1 cellular context compared by ENCODE assay signal in the genomic region with DNA sequence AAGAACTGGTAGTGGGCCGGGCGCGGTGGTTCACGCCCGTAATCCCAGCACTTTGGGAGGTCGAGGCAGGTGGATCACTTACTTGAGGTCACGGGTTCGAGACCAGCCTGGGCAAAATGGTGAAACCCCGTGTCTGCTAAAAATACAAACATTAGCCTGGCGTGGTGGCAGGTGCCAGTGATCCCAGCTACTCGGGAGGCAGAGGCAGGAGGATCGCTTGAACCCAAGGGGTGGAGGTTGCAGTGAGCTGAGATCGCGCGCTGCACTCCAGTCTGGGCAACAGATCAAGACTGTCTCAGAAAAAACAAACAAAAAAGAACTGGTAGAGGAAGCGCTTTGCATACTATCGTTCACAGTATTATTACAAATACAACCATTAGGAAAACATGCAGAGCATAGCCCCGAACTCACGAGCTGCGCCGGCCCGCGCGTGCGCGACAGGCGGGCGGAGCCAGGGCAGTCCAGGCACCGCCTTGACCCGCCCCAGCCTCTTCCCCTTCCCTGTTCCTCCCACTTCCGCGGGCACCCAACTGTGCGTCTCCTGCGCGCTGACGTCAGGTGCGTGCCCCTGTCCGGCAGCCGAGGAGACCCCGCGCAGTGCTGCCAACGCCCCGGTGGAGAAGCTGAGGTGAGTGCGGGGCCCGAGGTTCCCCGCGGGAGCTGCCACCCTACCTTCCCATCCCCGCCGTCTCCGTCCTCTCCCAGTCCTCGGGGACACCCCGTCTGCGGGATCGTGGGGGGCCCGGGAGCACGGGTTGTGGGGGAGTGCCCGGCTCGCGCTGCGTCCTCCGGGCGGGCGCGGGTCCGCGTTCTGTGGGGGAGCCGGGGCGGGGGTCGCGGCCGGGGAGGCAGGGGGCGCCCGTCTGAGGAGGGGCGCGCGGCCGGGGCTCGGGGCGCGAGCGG.
A peak's percentile ranks its signal among the peaks of the same experiment; 100 is the strongest.
TF ChIP-seq lines count a peak whose summit lies in the region.

CDC42 (plus strand) TSS at position 595 of the 903 bp plus-strand sequence. CDS start 25,770 bp downstream, outside the sequence.

TF ChIP-seq in K562, 482 proteins besides CTCF, POLR2A, EP300 and RAD21 (continued from another document and continues in another):
- peak; percentile 50; the same call in 1 of the 2 replicates for TF ChIP-seq ZBTB40 (IDR thresholded peaks at IDR 0.05)
- no peak for TF ChIP-seq ZBTB40 (CRISPR knock-in tag; IDR thresholded peaks at IDR 0.05)
- no peak for TF ChIP-seq ZNF507 (tag; conservative IDR thresholded peaks at IDR 0.05)
- no peak for TF ChIP-seq MTA1 (IDR thresholded peaks at IDR 0.05; ENCODE audit: borderline replicate concordance)
- TF ChIP-seq MYBL2 (IDR thresholded peaks at IDR 0.05; ENCODE audit: low read depth), result no peak
- TF ChIP-seq MYBL2 (CRISPR knock-in tag; IDR thresholded peaks at IDR 0.05; ENCODE audit: borderline replicate concordance), result no peak
- TF ChIP-seq, protein P1, sequence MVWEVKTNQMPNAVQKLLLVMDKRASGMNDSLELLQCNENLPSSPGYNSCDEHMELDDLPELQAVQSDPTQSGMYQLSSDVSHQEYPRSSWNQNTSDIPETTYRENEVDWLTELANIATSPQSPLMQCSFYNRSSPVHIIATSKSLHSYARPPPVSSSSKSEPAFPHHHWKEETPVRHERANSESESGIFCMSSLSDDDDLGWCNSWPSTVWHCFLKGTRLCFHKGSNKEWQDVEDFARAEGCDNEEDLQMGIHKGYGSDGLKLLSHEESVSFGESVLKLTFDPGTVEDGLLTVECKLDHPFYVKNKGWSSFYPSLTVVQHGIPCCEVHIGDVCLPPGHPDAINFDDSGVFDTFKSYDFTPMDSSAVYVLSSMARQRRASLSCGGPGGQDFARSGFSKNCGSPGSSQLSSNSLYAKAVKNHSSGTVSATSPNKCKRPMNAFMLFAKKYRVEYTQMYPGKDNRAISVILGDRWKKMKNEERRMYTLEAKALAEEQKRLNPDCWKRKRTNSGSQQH (CRISPR knock-in tag; IDR thresholded peaks at IDR 0.05), result peak; percentile 79; the same call in 1 of the 2 replicates
- no peak for TF ChIP-seq ZNF583 (CRISPR knock-in tag; IDR thresholded peaks at IDR 0.05)
- no peak for TF ChIP-seq ZNF277 (CRISPR knock-in tag; IDR thresholded peaks at IDR 0.05; ENCODE audit: borderline replicate concordance)
- TF ChIP-seq SNIP1 (IDR thresholded peaks at IDR 0.05; ENCODE audit: low read depth), result no peak
- TF ChIP-seq GABPA (tag; conservative IDR thresholded peaks at IDR 0.05; ENCODE audit: low read depth), result peak; percentile 71
- TF ChIP-seq FOXK2 (conservative IDR thresholded peaks at IDR 0.05 in 1 of 2, IDR thresholded peaks at IDR 0.05 in 1 of 2; ENCODE audit: low read depth in 2 of 2), result peak; percentile 70 to 83
- TF ChIP-seq NR1H2 (CRISPR knock-in tag; IDR thresholded peaks at IDR 0.05), result no peak
- peak; percentile 86 for TF ChIP-seq RB1 (IDR thresholded peaks at IDR 0.05; ENCODE audit: low read depth)
- no peak for TF ChIP-seq RFX5 (IDR thresholded peaks at IDR 0.05; ENCODE audit: low read depth, low read length)
- no peak for TF ChIP-seq ZNF830 (CRISPR knock-in tag; IDR thresholded peaks at IDR 0.05)
- TF ChIP-seq ZNF57 (CRISPR knock-in tag; IDR thresholded peaks at IDR 0.05), result 0 out of 2 replicates have a peak, but pooled peaks have one; percentile 26
- no peak for TF ChIP-seq HEY1 (CRISPR knock-in tag; IDR thresholded peaks at IDR 0.05; ENCODE audit: borderline replicate concordance)
- no peak for TF ChIP-seq STAG1 (CRISPR knock-in tag; IDR thresholded peaks at IDR 0.05; ENCODE audit: borderline replicate concordance)
- TF ChIP-seq KLF16 (IDR thresholded peaks at IDR 0.05), result no peak
- TF ChIP-seq ZNF12 (CRISPR knock-in tag; IDR thresholded peaks at IDR 0.05), result peak; percentile 42; the same call in 1 of the 2 replicates
- peak; percentile 67 for TF ChIP-seq ZNF592 (IDR thresholded peaks at IDR 0.05)
- no peak for TF ChIP-seq NELFE (IDR thresholded peaks at IDR 0.05; ENCODE audit: insufficient read depth, insufficient read length)
- TF ChIP-seq, protein P2, sequence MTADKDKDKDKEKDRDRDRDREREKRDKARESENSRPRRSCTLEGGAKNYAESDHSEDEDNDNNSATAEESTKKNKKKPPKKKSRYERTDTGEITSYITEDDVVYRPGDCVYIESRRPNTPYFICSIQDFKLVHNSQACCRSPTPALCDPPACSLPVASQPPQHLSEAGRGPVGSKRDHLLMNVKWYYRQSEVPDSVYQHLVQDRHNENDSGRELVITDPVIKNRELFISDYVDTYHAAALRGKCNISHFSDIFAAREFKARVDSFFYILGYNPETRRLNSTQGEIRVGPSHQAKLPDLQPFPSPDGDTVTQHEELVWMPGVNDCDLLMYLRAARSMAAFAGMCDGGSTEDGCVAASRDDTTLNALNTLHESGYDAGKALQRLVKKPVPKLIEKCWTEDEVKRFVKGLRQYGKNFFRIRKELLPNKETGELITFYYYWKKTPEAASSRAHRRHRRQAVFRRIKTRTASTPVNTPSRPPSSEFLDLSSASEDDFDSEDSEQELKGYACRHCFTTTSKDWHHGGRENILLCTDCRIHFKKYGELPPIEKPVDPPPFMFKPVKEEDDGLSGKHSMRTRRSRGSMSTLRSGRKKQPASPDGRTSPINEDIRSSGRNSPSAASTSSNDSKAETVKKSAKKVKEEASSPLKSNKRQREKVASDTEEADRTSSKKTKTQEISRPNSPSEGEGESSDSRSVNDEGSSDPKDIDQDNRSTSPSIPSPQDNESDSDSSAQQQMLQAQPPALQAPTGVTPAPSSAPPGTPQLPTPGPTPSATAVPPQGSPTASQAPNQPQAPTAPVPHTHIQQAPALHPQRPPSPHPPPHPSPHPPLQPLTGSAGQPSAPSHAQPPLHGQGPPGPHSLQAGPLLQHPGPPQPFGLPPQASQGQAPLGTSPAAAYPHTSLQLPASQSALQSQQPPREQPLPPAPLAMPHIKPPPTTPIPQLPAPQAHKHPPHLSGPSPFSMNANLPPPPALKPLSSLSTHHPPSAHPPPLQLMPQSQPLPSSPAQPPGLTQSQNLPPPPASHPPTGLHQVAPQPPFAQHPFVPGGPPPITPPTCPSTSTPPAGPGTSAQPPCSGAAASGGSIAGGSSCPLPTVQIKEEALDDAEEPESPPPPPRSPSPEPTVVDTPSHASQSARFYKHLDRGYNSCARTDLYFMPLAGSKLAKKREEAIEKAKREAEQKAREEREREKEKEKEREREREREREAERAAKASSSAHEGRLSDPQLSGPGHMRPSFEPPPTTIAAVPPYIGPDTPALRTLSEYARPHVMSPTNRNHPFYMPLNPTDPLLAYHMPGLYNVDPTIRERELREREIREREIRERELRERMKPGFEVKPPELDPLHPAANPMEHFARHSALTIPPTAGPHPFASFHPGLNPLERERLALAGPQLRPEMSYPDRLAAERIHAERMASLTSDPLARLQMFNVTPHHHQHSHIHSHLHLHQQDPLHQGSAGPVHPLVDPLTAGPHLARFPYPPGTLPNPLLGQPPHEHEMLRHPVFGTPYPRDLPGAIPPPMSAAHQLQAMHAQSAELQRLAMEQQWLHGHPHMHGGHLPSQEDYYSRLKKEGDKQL (CRISPR knock-in tag; IDR thresholded peaks at IDR 0.05; ENCODE audit: borderline replicate concordance), result no peak
- no peak; the same call in 1 of the 2 replicates for TF ChIP-seq ZNF24 (IDR thresholded peaks at IDR 0.05)
- TF ChIP-seq CEBPB (tag; IDR thresholded peaks at IDR 0.05), result no peak
- TF ChIP-seq TAF7 (tag; IDR thresholded peaks at IDR 0.05), result peak; percentile 65; the same call in 1 of the 2 replicates
- TF ChIP-seq BRD4 (IDR thresholded peaks at IDR 0.05), result peak; percentile 93; the same call in 1 of the 2 replicates
- no peak for TF ChIP-seq ZNF280B (CRISPR knock-in tag; IDR thresholded peaks at IDR 0.05)
